Comparison of ENCODE assay signal across 22 cellular contexts in the genomic region with DNA sequence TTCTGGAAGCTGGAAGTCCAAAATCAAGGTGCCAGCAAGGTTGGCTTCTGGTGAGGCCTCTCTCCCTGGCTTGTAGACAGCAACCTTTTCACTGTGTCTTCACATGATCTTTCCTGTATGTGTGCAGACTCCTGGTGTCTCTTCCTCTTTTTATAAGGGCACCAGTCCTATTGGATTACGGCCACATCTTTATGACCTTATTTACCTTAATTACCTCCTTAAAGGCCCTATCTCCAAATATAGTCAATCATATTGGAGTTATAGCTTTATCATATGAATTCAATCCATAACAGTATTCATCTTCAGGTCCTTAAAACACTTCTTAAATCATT. TPM values are rescaled to one million over a fixed set of nuclear protein-coding genes. Genes with fewer than 3 reads are reported as not detected.
"Had no signal": no experiment of that assay in that cellular context is flagged by ENCODE, and none has a peak within 500 bp of the region (broad histone marks: within the 10 kb centered on the region; RNA-seq: fewer than 3 reads in every experiment).

No MANE protein-coding gene starts in this region.

- H3K36me3 Mint-ChIP-seq: activated CD8-positive, alpha-beta memory T cell treated with anti-CD3 and anti-CD28 coated beads, Interleukin-2, amount 10 ng/mL, durations not matched to agents 7 days and 5 days had no signal

- H3K4me1 Mint-ChIP-seq: activated naive CD8-positive, alpha-beta T cell treated with anti-CD3 and anti-CD28 coated beads, Interleukin-2, amount 50 U/mL, for 24 hours; naive B cell had no signal

- FAIRE-seq: frontal cortex had no signal

- H3K9me3 ChIP-seq: transverse colon had no signal

- H3K27me3 ChIP-seq: ovary, transverse colon had no signal

- DNase-seq: activated CD4-positive, alpha-beta T cell treated with anti-CD3 and anti-CD28 coated beads, Interleukin-2, amount 50 U/mL, for 48 hours; activated CD8-positive, alpha-beta memory T cell treated with anti-CD3 and anti-CD28 coated beads, Interleukin-2, amount 10 ng/mL, durations not matched to agents 7 days and 5 days; activated naive CD4-positive, alpha-beta T cell treated with anti-CD3 and anti-CD28 coated beads for 36 hours; activated naive CD8-positive, alpha-beta T cell treated with anti-CD3 and anti-CD28 coated beads, Interleukin-2, amount 50 U/mL, for 24 hours; activated T-cell treated with anti-CD3 and anti-CD28 coated beads, Interleukin-2, amount 50 U/mL, for 1 hour; aorta; head of caudate nucleus; immature natural killer cell; midbrain; naive B cell; ovary; stimulated activated CD4-positive, alpha-beta T cell treated with anti-CD3 and anti-CD28 coated beads, Interleukin-2, amount 100 ng/mL, for 48 hours; stimulated activated naive CD4-positive, alpha-beta T cell; substantia nigra; T1000; transverse colon; WERI-Rb-1 had no signal

- H3K4me3 ChIP-seq: ovary, transverse colon had no signal

- H3K27me3 Mint-ChIP-seq: activated CD8-positive, alpha-beta memory T cell treated with anti-CD3 and anti-CD28 coated beads, Interleukin-2, amount 10 ng/mL, durations not matched to agents 7 days and 5 days; activated naive CD8-positive, alpha-beta T cell treated with anti-CD3 and anti-CD28 coated beads, Interleukin-2, amount 50 U/mL, for 24 hours; naive B cell had no signal

- H3K4me3 Mint-ChIP-seq: activated CD8-positive, alpha-beta memory T cell treated with anti-CD3 and anti-CD28 coated beads, Interleukin-2, amount 10 ng/mL, durations not matched to agents 7 days and 5 days; activated naive CD4-positive, alpha-beta T cell treated with anti-CD3 and anti-CD28 coated beads for 36 hours; activated naive CD8-positive, alpha-beta T cell treated with anti-CD3 and anti-CD28 coated beads, Interleukin-2, amount 50 U/mL, for 24 hours; immature natural killer cell; naive B cell had no signal

- H3K27ac Mint-ChIP-seq: activated CD8-positive, alpha-beta memory T cell treated with anti-CD3 and anti-CD28 coated beads, Interleukin-2, amount 10 ng/mL, durations not matched to agents 7 days and 5 days; activated naive CD4-positive, alpha-beta T cell treated with anti-CD3 and anti-CD28 coated beads for 36 hours; activated naive CD8-positive, alpha-beta T cell treated with anti-CD3 and anti-CD28 coated beads, Interleukin-2, amount 50 U/mL, for 24 hours; activated T-helper 2 cell treated with anti-CD3 and anti-CD28 coated beads, Interferon-gamma antibody, Interleukin-2, Interleukin-4, amounts not matched to agents 10 μg/mL and 5 μg/mL and 100 μg/mL, durations not matched to agents 14 hours and 24 hours and 36 hours; immature natural killer cell; naive B cell had no signal

- ATAC-seq: activated CD8-positive, alpha-beta memory T cell treated with anti-CD3 and anti-CD28 coated beads, Interleukin-2, amount 10 ng/mL, durations not matched to agents 7 days and 5 days; activated naive CD8-positive, alpha-beta T cell treated with anti-CD3 and anti-CD28 coated beads, Interleukin-2, amount 50 U/mL, for 24 hours had no signal

- H3K36me3 ChIP-seq: ovary, transverse colon, WERI-Rb-1 had no signal

- H3K27ac ChIP-seq: ovary, transverse colon, WERI-Rb-1 had no signal

RNA-seq across cellular contexts. Expression of a gene that starts 21.2 kb away (rescaled TPM):
- total RNA-seq: activated CD8-positive, alpha-beta memory T cell treated with anti-CD3 and anti-CD28 coated beads, Interleukin-2, amount 10 ng/mL, durations not matched to agents 7 days and 5 days; activated naive CD4-positive, alpha-beta T cell treated with anti-CD3 and anti-CD28 coated beads for 36 hours; dermis microvascular lymphatic vessel endothelial cell; epithelial cell of proximal tubule; lower leg skin; transverse colon had no signal
- polyA plus RNA-seq: immature natural killer cell had no signal
